ENCODE assay signal across 14 cellular contexts in the genomic region with DNA sequence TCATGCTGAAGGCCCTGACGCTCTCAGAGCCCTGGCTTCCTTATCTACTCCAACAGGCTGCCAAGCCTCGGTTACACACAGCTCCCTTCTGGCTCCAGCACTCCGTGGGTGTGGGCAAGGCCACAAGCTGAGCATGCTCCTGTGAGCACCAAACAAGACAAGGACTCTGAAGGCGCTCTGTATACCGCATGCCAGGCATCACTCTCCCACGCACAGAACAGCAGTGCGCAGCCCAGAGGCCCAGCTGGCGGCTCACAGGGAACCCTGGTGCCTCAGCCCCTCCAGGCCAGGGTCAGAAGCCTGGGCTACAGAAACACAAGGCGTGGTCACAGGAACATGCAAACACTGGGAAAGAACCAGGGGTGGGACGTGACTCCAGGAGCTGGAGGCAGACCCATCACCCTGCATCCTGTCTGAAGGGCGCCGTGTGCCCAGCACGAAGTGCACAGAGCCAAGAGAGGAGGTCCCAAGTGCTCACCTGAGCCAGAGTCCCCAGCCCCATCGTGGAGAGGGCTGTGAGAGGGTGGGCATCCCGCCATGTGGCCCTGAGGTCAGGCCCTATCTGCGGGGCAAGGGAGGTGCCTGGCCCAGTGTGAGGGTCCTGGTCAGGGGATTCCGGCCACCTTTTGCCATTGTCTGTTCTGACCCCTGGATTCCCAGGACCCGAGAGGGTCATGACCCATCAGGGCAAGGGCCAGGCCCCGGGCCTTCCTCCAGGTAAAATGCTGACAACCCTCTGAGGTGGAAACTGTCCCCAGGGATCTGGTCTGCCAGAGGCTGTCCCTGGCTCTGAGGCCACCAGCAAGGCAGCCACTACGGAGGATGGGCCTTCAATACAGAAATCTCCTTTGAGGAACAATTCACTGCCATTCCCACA. TPM values are rescaled to one million over a fixed set of nuclear protein-coding genes. Genes with fewer than 3 reads are reported as not detected.
DNase-seq lines count a peak whose midpoint lies in the region; ATAC-seq and TF ChIP-seq lines count a peak whose summit lies in the region.
"Had no signal": no experiment of that assay in that cellular context is flagged by ENCODE, and none has a peak within 500 bp of the region (broad histone marks: within the 10 kb centered on the region; RNA-seq: fewer than 3 reads in every experiment).

No MANE protein-coding gene starts in this region.

- H3K27ac Mint-ChIP-seq in activated naive CD8-positive, alpha-beta T cell treated with anti-CD3 and anti-CD28 coated beads, Interleukin-2, amount 50 U/mL, for 24 hours = no peak overlapping the region
- no peak overlapping the region for H3K27ac Mint-ChIP-seq in activated naive CD8-positive, alpha-beta T cell treated with anti-CD3 and anti-CD28 coated beads for 36 hours
- no peak overlapping the region for H3K27ac Mint-ChIP-seq in progenitor cell of endocrine pancreas
- H3K27ac Mint-ChIP-seq: activated CD8-positive, alpha-beta T cell treated with anti-CD3 and anti-CD28 coated beads, Interleukin-2, amount 10 ng/mL, durations not matched to agents 7 days and 5 days had no signal

- H3K36me3 ChIP-seq in mesendoderm (ENCODE audit: control insufficient read depth, insufficient read depth, low read length) = no peaks in the 10 kb centered on the region

- H3K23ac ChIP-seq in mesendoderm (ENCODE audit: low read length) = no peak overlapping the region

- H3K9ac ChIP-seq in mesendoderm (ENCODE audit: low read length) = no peak overlapping the region

- H4K5ac ChIP-seq in mesendoderm (ENCODE audit: low read length) = no peak overlapping the region

- WGBS in mesendoderm (ENCODE audit: extremely low coverage, insufficient coverage, low lambda C conversion rate) = no CpG with 5 or more reads among the region's 20 CpGs

- no peaks in the 10 kb centered on the region for H3K79me2 ChIP-seq in mesendoderm (ENCODE audit: control insufficient read depth, insufficient read depth, low read length)

- H3K27me3 ChIP-seq in dorsolateral prefrontal cortex = no peaks in the 10 kb centered on the region
- no peaks in the 10 kb centered on the region for H3K27me3 ChIP-seq in mesendoderm (ENCODE audit: insufficient read depth, low read length, poor library complexity)

- H2AK5ac ChIP-seq in mesendoderm (ENCODE audit: low read length) = no peak overlapping the region

- H3K27ac ChIP-seq in dorsolateral prefrontal cortex (peak overlapping the region in 6 of 59 donors; percentile 10 to 52 (median 27)), mesendoderm (ENCODE audit: low read depth, low read length) (no peak overlapping the region)

- TF ChIP-seq CTCF in dorsolateral prefrontal cortex (IDR thresholded peaks at IDR 0.05 in 54 of 56, conservative IDR thresholded peaks at IDR 0.05 in 2 of 56; ENCODE audit: low read depth in 1 of 56, partially characterized antibody in 56 of 56) (no peak), progenitor cell of endocrine pancreas (IDR thresholded peaks at IDR 0.05; ENCODE audit: unreplicated experiment) (no peak)

- no peak overlapping the region for H3K4ac ChIP-seq in mesendoderm (ENCODE audit: low read depth, low read length)

- H3K4me1 ChIP-seq in mesendoderm (ENCODE audit: control insufficient read depth, low read depth, low read length) = peaks cover 2% of the 10 kb centered on the region

- no peaks in the 10 kb centered on the region for H3K79me1 ChIP-seq in mesendoderm (ENCODE audit: low read length)

- no peak overlapping the region for H2BK5ac ChIP-seq in mesendoderm (ENCODE audit: low read length)

- H3K4me2 ChIP-seq in mesendoderm (ENCODE audit: low read length) = no peak overlapping the region

- peak overlapping the region; percentile 30 for H3K56ac ChIP-seq in mesendoderm (ENCODE audit: low read length)

- intact Hi-C loops in dorsolateral prefrontal cortex (cut with DNase I) = no loop called here

- H3K27me3 Mint-ChIP-seq in activated naive CD8-positive, alpha-beta T cell treated with anti-CD3 and anti-CD28 coated beads, Interleukin-2, amount 50 U/mL, for 24 hours = no peaks in the 10 kb centered on the region
- H3K27me3 Mint-ChIP-seq in activated naive CD8-positive, alpha-beta T cell treated with anti-CD3 and anti-CD28 coated beads for 36 hours = no peaks in the 10 kb centered on the region
- no peaks in the 10 kb centered on the region for H3K27me3 Mint-ChIP-seq in progenitor cell of endocrine pancreas

- no peaks in the 10 kb centered on the region for H3K36me3 Mint-ChIP-seq in activated naive CD8-positive, alpha-beta T cell treated with anti-CD3 and anti-CD28 coated beads, Interleukin-2, amount 50 U/mL, for 24 hours (ENCODE audit: low read depth)
- H3K36me3 Mint-ChIP-seq in activated naive CD8-positive, alpha-beta T cell treated with anti-CD3 and anti-CD28 coated beads for 36 hours = no peaks in the 10 kb centered on the region
- H3K36me3 Mint-ChIP-seq in progenitor cell of endocrine pancreas (ENCODE audit: insufficient read depth) = no peaks in the 10 kb centered on the region

- no peaks in the 10 kb centered on the region for H3K9me3 Mint-ChIP-seq in activated naive CD8-positive, alpha-beta T cell treated with anti-CD3 and anti-CD28 coated beads, Interleukin-2, amount 50 U/mL, for 24 hours
- H3K9me3 Mint-ChIP-seq in activated naive CD8-positive, alpha-beta T cell treated with anti-CD3 and anti-CD28 coated beads for 36 hours = no peaks in the 10 kb centered on the region
- no peaks in the 10 kb centered on the region for H3K9me3 Mint-ChIP-seq in progenitor cell of endocrine pancreas (ENCODE audit: low read depth)

- ATAC-seq in activated naive CD8-positive, alpha-beta T cell treated with anti-CD3 and anti-CD28 coated beads, Interleukin-2, amount 50 U/mL, for 24 hours = peak; percentile 33
- no peak for ATAC-seq in HG03175 (IDR thresholded peaks at IDR 0.05; ENCODE audit: unreplicated experiment)
- ATAC-seq: activated CD8-positive, alpha-beta T cell treated with anti-CD3 and anti-CD28 coated beads, Interleukin-2, amount 10 ng/mL, durations not matched to agents 7 days and 5 days had no signal

- H3K4me1 Mint-ChIP-seq in activated naive CD8-positive, alpha-beta T cell treated with anti-CD3 and anti-CD28 coated beads, Interleukin-2, amount 50 U/mL, for 24 hours = no peaks in the 10 kb centered on the region
- H3K4me1 Mint-ChIP-seq in activated naive CD8-positive, alpha-beta T cell treated with anti-CD3 and anti-CD28 coated beads for 36 hours = no peaks in the 10 kb centered on the region
- no peaks in the 10 kb centered on the region for H3K4me1 Mint-ChIP-seq in progenitor cell of endocrine pancreas (ENCODE audit: low read depth)

- no peak overlapping the region for H2BK120ac ChIP-seq in mesendoderm (ENCODE audit: low read depth, low read length)

- no peak overlapping the region for H3K18ac ChIP-seq in mesendoderm (ENCODE audit: low read length)

- no peak overlapping the region for H3K4me3 Mint-ChIP-seq in activated naive CD8-positive, alpha-beta T cell treated with anti-CD3 and anti-CD28 coated beads, Interleukin-2, amount 50 U/mL, for 24 hours
- no peak overlapping the region for H3K4me3 Mint-ChIP-seq in activated naive CD8-positive, alpha-beta T cell treated with anti-CD3 and anti-CD28 coated beads for 36 hours
- H3K4me3 Mint-ChIP-seq in progenitor cell of endocrine pancreas (ENCODE audit: low read depth) = no peak overlapping the region
- H3K4me3 Mint-ChIP-seq: activated CD8-positive, alpha-beta T cell treated with anti-CD3 and anti-CD28 coated beads, Interleukin-2, amount 10 ng/mL, durations not matched to agents 7 days and 5 days had no signal

- DNase-seq in activated naive CD8-positive, alpha-beta T cell treated with anti-CD3 and anti-CD28 coated beads, Interleukin-2, amount 50 U/mL, for 24 hours = no peak
- DNase-seq in activated naive CD8-positive, alpha-beta T cell treated with anti-CD3 and anti-CD28 coated beads for 36 hours = no peak
- peak in 8 of 10 donors; percentile 42 to 85 (median 66) for DNase-seq in dorsolateral prefrontal cortex
- DNase-seq in mesendoderm = no peak
- no peak for DNase-seq in progenitor cell of endocrine pancreas (ENCODE audit: low spot score, unreplicated experiment)
- DNase-seq in NCI-H2196 (lab: John Stamatoyannopoulos, UW; ENCODE audit: unreplicated experiment) = no peak
- no peak for DNase-seq in foreskin melanocyte
- DNase-seq: 8988T; activated CD8-positive, alpha-beta T cell treated with anti-CD3 and anti-CD28 coated beads, Interleukin-2, amount 10 ng/mL, durations not matched to agents 7 days and 5 days; activated naive CD4-positive, alpha-beta T cell; Karpas-422; NCI-H2171; retina had no signal

- no peak overlapping the region for H4K8ac ChIP-seq in mesendoderm (ENCODE audit: low read depth, low read length)

- no peak overlapping the region for H2BK15ac ChIP-seq in mesendoderm (replicated peaks; ENCODE audit: low read depth)

- no peak overlapping the region for H3K4me3 ChIP-seq in dorsolateral prefrontal cortex
- H3K4me3 ChIP-seq in mesendoderm (ENCODE audit: low read length) = no peak overlapping the region

RNA-seq across cellular contexts. Expression of gene COL23A1, which starts 54.7 kb away (rescaled TPM):
- under 1 TPM; 0.21 to 0.22 TPM for total RNA-seq in activated naive CD8-positive, alpha-beta T cell treated with anti-CD3 and anti-CD28 coated beads for 36 hours
- total RNA-seq in dorsolateral prefrontal cortex = 1 to 10 TPM; 1.3 to 9.7 (median 5.3) TPM
- polyA plus RNA-seq in mesendoderm (2013, experiment 1 of 2) = 0.49 TPM
- polyA plus RNA-seq in mesendoderm (2013, experiment 2 of 2) = 0.45 TPM
- total RNA-seq in progenitor cell of endocrine pancreas = 0.36 and 0.64 TPM in 2 replicates

Comparison
In these comparisons a context has a peak if more than half of its experiments do, and no peak if none do; other contexts are left out.
1. DNase-seq: peak in dorsolateral prefrontal cortex (8 of 10); none in activated naive CD8-positive, alpha-beta T cell treated with anti-CD3 and anti-CD28 coated beads, Interleukin-2, amount 50 U/mL, for 24 hours (single experiment), activated naive CD8-positive, alpha-beta T cell treated with anti-CD3 and anti-CD28 coated beads for 36 hours (single experiment), mesendoderm (single experiment), progenitor cell of endocrine pancreas (single experiment), NCI-H2196 (single experiment) and foreskin melanocyte (single experiment).